18 cellular contexts compared by ENCODE assay signal in genomic region chr14:32491413-32492016, GRCh38.
A peak's percentile ranks its signal among the peaks of the same experiment; 100 is the strongest.
DNase-seq lines count a peak whose midpoint lies in the region; ATAC-seq, FAIRE-seq and TF ChIP-seq lines count a peak whose summit lies in the region.
"Had no signal": no experiment of that assay in that cellular context is flagged by ENCODE, and none has a peak within 500 bp of the region (broad histone marks: within the 10 kb centered on the region; RNA-seq: fewer than 3 reads in every experiment).

No MANE protein-coding gene starts in this region.

- FAIRE-seq in endothelial cell of umbilical vein (lab: Jason Lieb, UNC) = no peak

- no peaks in the 10 kb centered on the region for H3K36me3 ChIP-seq in SK-N-SH (replicated peaks in 1 of 2; ENCODE audit: control insufficient read depth in 1 of 2, insufficient read depth in 2 of 2, low read length in 1 of 2)
- no peaks in the 10 kb centered on the region for H3K36me3 ChIP-seq in endothelial cell of umbilical vein (ENCODE audit: control insufficient read depth in 2 of 2, extremely low read depth in 1 of 2, insufficient read depth in 2 of 2, low read length in 2 of 2)
- H3K36me3 ChIP-seq in gastrocnemius medialis = no peaks in the 10 kb centered on the region
- H3K36me3 ChIP-seq in thyroid gland = no peaks in the 10 kb centered on the region
- H3K36me3 ChIP-seq: BLaER1 had no signal

- intact Hi-C loops in endothelial cell of umbilical vein (cut with micrococcal nuclease) = no loop called here
- intact Hi-C loops in gastrocnemius medialis (cut with DNase I; ENCODE audit: low total_unique reads) = no loop called here
- intact Hi-C loops in thyroid gland (cut with DNase I) = no loop called here

- no peaks in the 10 kb centered on the region for H3K27me3 ChIP-seq in SK-N-SH (ENCODE audit: insufficient read depth)
- no peaks in the 10 kb centered on the region for H3K27me3 ChIP-seq in endothelial cell of umbilical vein (ENCODE audit: control insufficient read depth in 2 of 2, insufficient read depth in 2 of 2, low read length in 2 of 2)
- H3K27me3 ChIP-seq in gastrocnemius medialis = no peaks in the 10 kb centered on the region
- H3K27me3 ChIP-seq in thyroid gland = no peaks in the 10 kb centered on the region
- H3K27me3 ChIP-seq: BLaER1 had no signal

- CTCF ChIA-PET in SK-N-SH (lab: Yijun Ruan, JAX) (interaction anchor here (0.9 kb wide), 1 partner anchor 10 kb away, joined by 4 read pairs; no protein-coding TSS in a partner anchor), endothelial cell of umbilical vein (lab: Charles Lee) (no interaction called here)

- TF ChIP-seq POLR2A in endothelial cell of umbilical vein (IDR thresholded peaks at IDR 0.05; ENCODE audit: low read depth, low read length) = no peak
- no peak for TF ChIP-seq POLR2A in gastrocnemius medialis (IDR thresholded peaks at IDR 0.05)
- TF ChIP-seq POLR2A in thyroid gland (IDR thresholded peaks at IDR 0.05) = no peak

- POLR2A ChIA-PET in SK-N-SH (lab: Yijun Ruan, JAX) = no interaction called here
- POLR2A ChIA-PET in endothelial cell of umbilical vein (lab: Charles Lee) = no interaction called here

- H4K20me1 ChIP-seq in SK-N-SH (ENCODE audit: insufficient read depth) (no peaks in the 10 kb centered on the region), endothelial cell of umbilical vein (replicated peaks; ENCODE audit: control insufficient read depth, extremely low read depth, insufficient read depth, low read length) (no peaks in the 10 kb centered on the region)
- H4K20me1 ChIP-seq: BLaER1 had no signal

- no peak for TF ChIP-seq RAD21 in SK-N-SH (IDR thresholded peaks at IDR 0.05; ENCODE audit: low read length)

- H3K4me3 ChIP-seq in SK-N-SH (ENCODE audit: low read depth in 2 of 2, low read length in 1 of 2) = no peak overlapping the region
- H3K4me3 ChIP-seq in endothelial cell of umbilical vein (replicated peaks in 1 of 3; ENCODE audit: insufficient read depth in 1 of 3, low read depth in 1 of 3, low read length in 3 of 3) = no peak overlapping the region
- H3K4me3 ChIP-seq in gastrocnemius medialis = no peak overlapping the region
- H3K4me3 ChIP-seq in thyroid gland (replicated peaks in 1 of 3) = no peak overlapping the region
- H3K4me3 ChIP-seq: BLaER1 had no signal

- no peak overlapping the region for H3K9ac ChIP-seq in SK-N-SH
- no peak overlapping the region for H3K9ac ChIP-seq in endothelial cell of umbilical vein (replicated peaks; ENCODE audit: extremely low read depth, insufficient read depth, low read length)
- H3K9ac ChIP-seq: BLaER1 had no signal

- H3K27ac ChIP-seq in SK-N-SH (ENCODE audit: low read depth in 2 of 2, low read length in 1 of 2) = peak overlapping the region; percentile 82 to 86
- no peak overlapping the region for H3K27ac ChIP-seq in endothelial cell of umbilical vein (ENCODE audit: insufficient read depth, low read depth, low read length)
- H3K27ac ChIP-seq in gastrocnemius medialis = peak overlapping the region; percentile 88 to 94 (median 93)
- no peak overlapping the region for H3K27ac ChIP-seq in thyroid gland
- H3K27ac ChIP-seq: 22Rv1, BLaER1 had no signal

- H3K4me2 ChIP-seq in SK-N-SH = no peak overlapping the region
- no peak overlapping the region for H3K4me2 ChIP-seq in endothelial cell of umbilical vein (ENCODE audit: insufficient read depth, low read length)
- H3K4me2 ChIP-seq: BLaER1 had no signal

- dilution Hi-C loops in endothelial cell of umbilical vein (cut with MboI; ENCODE audit: extremely low pct_ligation_motif_present, low sequenced_read_pairs) = no loop called here

- 49% methylated on average over 3 of the region's 3 CpGs for WGBS in SK-N-SH (ENCODE audit: low lambda C conversion rate)
- 88% methylated on average over 3 of the region's 3 CpGs for WGBS in thyroid gland, 2 donors

- H3K79me2 ChIP-seq in SK-N-SH (ENCODE audit: insufficient read depth) = peaks cover 13% of the 10 kb centered on the region; the same call in 1 of the 2 replicates
- H3K79me2 ChIP-seq in endothelial cell of umbilical vein (ENCODE audit: control insufficient read depth, insufficient read depth, low read length) = no peaks in the 10 kb centered on the region

- no peak for ATAC-seq in gastrocnemius medialis

- DNase-seq in NCI-H82 (lab: John Stamatoyannopoulos, UW) = peak; percentile 85
- DNase-seq in NCI-H82 treated with DMSO at 0.1 percent for 48 hours (lab: John Stamatoyannopoulos, UW; ENCODE audit: unreplicated experiment) = no peak
- no peak for DNase-seq in SK-N-SH
- DNase-seq in endothelial cell of umbilical vein (ENCODE audit: low read depth, low spot score) = peak; percentile 43
- DNase-seq in gastrocnemius medialis = no peak
- no peak for DNase-seq in activated CD4-positive, alpha-beta T cell treated with anti-CD3 and anti-CD28 coated beads, Interleukin-2, amount 50 U/mL, for 48 hours
- DNase-seq in NCI-H2029 treated with DMSO at 0.1 percent for 48 hours (lab: John Stamatoyannopoulos, UW) = no peak
- no peak for DNase-seq in thyroid gland
- DNase-seq: CD8-positive, alpha-beta memory T cell; DMS 273 treated with DMSO at 0.1 percent for 48 hours; EL; H7; NCI-H1417; NCI-H1930; NCI-H510A treated with DMSO at 0.1 percent for 48 hours; NK-92 treated with Interleukin-12 subunit alpha and Interleukin-12 subunit beta, amount 100 ng/mL, for 24 hours had no signal

- in situ Hi-C loops in gastrocnemius medialis (cut with MboI; ENCODE audit: low sequenced_read_pairs in 4 of 4) = no loop called here

- no peaks in the 10 kb centered on the region for H3K9me1 ChIP-seq in endothelial cell of umbilical vein (replicated peaks; ENCODE audit: control insufficient read depth, extremely low read depth, insufficient read depth, low read length)

- H2AFZ ChIP-seq in SK-N-SH (ENCODE audit: low read depth) (no peak overlapping the region), endothelial cell of umbilical vein (ENCODE audit: low read depth, low read length) (no peak overlapping the region)

- H3K4me1 ChIP-seq in SK-N-SH (ENCODE audit: control insufficient read depth in 1 of 2, insufficient read depth in 2 of 2, low read depth in 1 of 2, low read length in 1 of 2) (peaks cover 6 to 13% of the 10 kb centered on the region in 2 experiments), endothelial cell of umbilical vein (ENCODE audit: control insufficient read depth, extremely low read depth, insufficient read depth, low read length) (no peaks in the 10 kb centered on the region), gastrocnemius medialis (peaks cover 41 to 49% of the 10 kb centered on the region in 2 donors), thyroid gland (no peaks in the 10 kb centered on the region)
- H3K4me1 ChIP-seq: BLaER1 had no signal

- TF ChIP-seq EP300 in SK-N-SH (IDR thresholded peaks at IDR 0.05; ENCODE audit: borderline replicate concordance in 1 of 2, low read depth in 1 of 2, low read length in 1 of 2) = peak; percentile 36 to 63; a peak in 2 of 4 replicates

- no peaks in the 10 kb centered on the region for H3K9me3 ChIP-seq in SK-N-SH
- no peaks in the 10 kb centered on the region for H3K9me3 ChIP-seq in endothelial cell of umbilical vein (replicated peaks; ENCODE audit: control insufficient read depth, insufficient read depth, low read length)
- no peaks in the 10 kb centered on the region for H3K9me3 ChIP-seq in gastrocnemius medialis
- H3K9me3 ChIP-seq in thyroid gland = no peaks in the 10 kb centered on the region
- H3K9me3 ChIP-seq: BLaER1 had no signal

- no peaks in the 10 kb centered on the region for H3K9me2 ChIP-seq in SK-N-SH

- H3F3A ChIP-seq in SK-N-SH (replicated peaks; ENCODE audit: insufficient read depth) = peaks cover 11% of the 10 kb centered on the region

- TF ChIP-seq CTCF in SK-N-SH (IDR thresholded peaks at IDR 0.05) (no peak), endothelial cell of umbilical vein (IDR thresholded peaks at IDR 0.05; ENCODE audit: extremely low read depth in 1 of 2, insufficient read depth in 1 of 2, low read depth in 1 of 2, low read length in 2 of 2) (no peak), gastrocnemius medialis (IDR thresholded peaks at IDR 0.05 in 4 of 5, conservative IDR thresholded peaks at IDR 0.05 in 1 of 5) (no peak), thyroid gland (IDR thresholded peaks at IDR 0.05) (no peak)

- no TSS peak for BruUV-seq in endothelial cell of umbilical vein (replicated peaks; lab: Mats Ljungman, UMichigan)

TF ChIP-seq in SK-N-SH, 30 proteins besides CTCF, POLR2A, EP300 and RAD21 (continues in another document):
- TF ChIP-seq MEF2A (IDR thresholded peaks at IDR 0.05; ENCODE audit: borderline replicate concordance, low read depth) (peak; percentile 45; the same call in 1 of the 2 replicates), USF1 (IDR thresholded peaks at IDR 0.05; ENCODE audit: borderline replicate concordance, low read depth) (peak; percentile 56; the same call in 1 of the 2 replicates), FOSL2 (IDR thresholded peaks at IDR 0.05; ENCODE audit: borderline replicate concordance, low read depth) (peak; percentile 28; the same call in 1 of the 2 replicates), TEAD4 (IDR thresholded peaks at IDR 0.05; ENCODE audit: borderline replicate concordance, insufficient read depth) (0 out of 2 replicates have a peak, but pooled peaks have one; percentile 25), JUND (IDR thresholded peaks at IDR 0.05) (peak; percentile 71), NFIC (IDR thresholded peaks at IDR 0.05; ENCODE audit: borderline replicate concordance) (peak; percentile 27; the same call in 1 of the 2 replicates)

TF ChIP-seq in endothelial cell of umbilical vein, 7 proteins besides CTCF, POLR2A, EP300 and RAD21:
- no peak for TF ChIP-seq FOS (IDR thresholded peaks at IDR 0.05; ENCODE audit: borderline replicate concordance, insufficient read depth, low read length)
- TF ChIP-seq EZH2 (IDR thresholded peaks at IDR 0.05; ENCODE audit: borderline replicate concordance, low read depth, low read length, severe bottlenecking) = no peak

Comparison
In these comparisons a context has a peak if more than half of its experiments do, and no peak if none do; other contexts are left out.
1. DNase-seq: peak in NCI-H82 (single experiment) and endothelial cell of umbilical vein (single experiment); none in NCI-H82 treated with DMSO at 0.1 percent for 48 hours (single experiment), SK-N-SH (single experiment), gastrocnemius medialis (0 of 2), activated CD4-positive, alpha-beta T cell treated with anti-CD3 and anti-CD28 coated beads, Interleukin-2, amount 50 U/mL, for 48 hours (0 of 2), NCI-H2029 treated with DMSO at 0.1 percent for 48 hours (single experiment) and thyroid gland (0 of 2).
2. H3K27ac ChIP-seq: peak in SK-N-SH (2 of 2) and gastrocnemius medialis (4 of 4); none in endothelial cell of umbilical vein (single experiment) and thyroid gland (0 of 3).